22 cellular contexts compared by ENCODE assay signal in the genomic region with DNA sequence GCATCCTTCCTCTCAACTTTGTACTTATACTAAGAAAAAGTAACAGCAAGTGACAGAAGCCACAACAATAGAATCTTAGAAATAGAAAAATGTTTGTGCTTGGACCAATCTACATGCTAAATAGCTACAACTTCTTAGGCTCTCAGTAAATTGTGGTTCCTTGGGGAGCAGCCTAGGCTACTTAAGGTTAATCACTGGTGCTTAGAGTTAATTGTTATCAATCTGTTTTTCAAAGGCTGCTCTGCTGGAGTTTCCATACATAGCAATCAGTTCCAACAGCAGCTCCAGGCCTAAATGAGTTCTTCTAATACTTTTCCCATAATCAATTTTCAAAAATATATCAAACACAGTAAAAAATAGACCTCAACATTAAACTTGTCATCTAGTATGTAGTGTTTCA.
DNase-seq lines count a peak whose midpoint lies in the region; FAIRE-seq and TF ChIP-seq lines count a peak whose summit lies in the region.
"Had no signal": no experiment of that assay in that cellular context is flagged by ENCODE, and none has a peak within 500 bp of the region (broad histone marks: within the 10 kb centered on the region; RNA-seq: fewer than 3 reads in every experiment).

No MANE protein-coding gene starts in this region.

- H3K79me2 ChIP-seq in H1 (ENCODE audit: control insufficient read depth in 1 of 2, insufficient read depth in 2 of 2, low read length in 2 of 2) = no peaks in the 10 kb centered on the region

- peak overlapping the region; percentile 15 to 52; a peak in 3 of 4 replicates for H3K4me2 ChIP-seq in H1 (ENCODE audit: insufficient read depth in 1 of 2, low read depth in 2 of 2, low read length in 2 of 2)
- H3K4me2 ChIP-seq: BLaER1 treated with 17β-estradiol and CSF1 and Interleukin-3, amounts not matched to agents 10 nM and 100 nM had no signal

- no peak for TF ChIP-seq RAD21 in H1 (IDR thresholded peaks at IDR 0.05 in 1 of 2, conservative IDR thresholded peaks at IDR 0.05 in 1 of 2; ENCODE audit: low read depth in 2 of 2, low read length in 2 of 2)

- peak overlapping the region; percentile 34; the same call in 1 of the 2 replicates for H3K27ac ChIP-seq in HUES6 (ENCODE audit: low read depth, low read length)
- H3K27ac ChIP-seq in H1 (ENCODE audit: low read depth, low read length) = no peak overlapping the region
- H3K27ac ChIP-seq in iPS-20b (ENCODE audit: low read length) = no peak overlapping the region
- H3K27ac ChIP-seq: BLaER1 treated with 17β-estradiol and CSF1 and Interleukin-3, amounts not matched to agents 10 nM and 100 nM; Peyer's patch; SJCRH30 had no signal

- H4K20me1 ChIP-seq in H1 (replicated peaks in 1 of 2; ENCODE audit: control insufficient read depth in 1 of 2, insufficient read depth in 2 of 2, low read length in 2 of 2) = peaks cover 1 to 2% of the 10 kb centered on the region in 2 experiments
- H4K20me1 ChIP-seq: BLaER1 treated with 17β-estradiol and CSF1 and Interleukin-3, amounts not matched to agents 10 nM and 100 nM had no signal

- TF ChIP-seq CTCF in H1 (IDR thresholded peaks at IDR 0.05; ENCODE audit: control extremely low read depth in 1 of 3, insufficient read depth in 1 of 3, low read depth in 1 of 3, low read length in 3 of 3) = no peak

- H4K91ac ChIP-seq in H1 (replicated peaks; ENCODE audit: insufficient read length, low read length) = no peak overlapping the region

- H3K27me3 ChIP-seq in HUES6 (ENCODE audit: control insufficient read depth, insufficient read depth, low read length) (peaks cover 58% of the 10 kb centered on the region), H1 (replicated peaks in 1 of 4; ENCODE audit: control insufficient read depth in 3 of 4, extremely low read depth in 1 of 4, insufficient read depth in 3 of 4, low read length in 3 of 4) (peaks cover 28 to 49% (median 43%) of the 10 kb centered on the region in 4 experiments), iPS-20b (ENCODE audit: insufficient read depth, low read length) (peaks cover 69% of the 10 kb centered on the region)
- H3K27me3 ChIP-seq: BLaER1 treated with 17β-estradiol and CSF1 and Interleukin-3, amounts not matched to agents 10 nM and 100 nM; Peyer's patch; SJCRH30 had no signal

- H3K23ac ChIP-seq in H1 (ENCODE audit: insufficient read length) = no peak overlapping the region

- H3K9ac ChIP-seq in HUES6 (ENCODE audit: low read length) = no peak overlapping the region
- no peak overlapping the region for H3K9ac ChIP-seq in H1 (replicated peaks in 1 of 4; ENCODE audit: extremely low read depth in 1 of 4, low read depth in 3 of 4, low read length in 3 of 4)
- no peak overlapping the region for H3K9ac ChIP-seq in iPS-20b (ENCODE audit: low read depth, low read length)
- H3K9ac ChIP-seq: BLaER1 treated with 17β-estradiol and CSF1 and Interleukin-3, amounts not matched to agents 10 nM and 100 nM had no signal

- POLR2A ChIA-PET in H1 (lab: Charles Lee; ENCODE audit: partially characterized antibody) = no interaction called here

- no peak overlapping the region for H2BK5ac ChIP-seq in H1 (ENCODE audit: low read depth, low read length)

- DNase-seq in D341Med (ENCODE audit: low spot score) (peak; percentile 30), H1 (ENCODE audit: low read depth in 1 of 2, low spot score in 2 of 2) (no peak), NCI-H2107 treated with DMSO at 0.1 percent for 48 hours (lab: John Stamatoyannopoulos, UW; ENCODE audit: unreplicated experiment) (no peak), foreskin melanocyte (no peak), H54 (ENCODE audit: insufficient read length, low spot score) (no peak)
- DNase-seq: 8988T; Caco-2; CD4-positive, alpha-beta memory T cell; GDM1; Karpas-422; MV-4-11; NCI-H1105 treated with DMSO at 0.1 percent for 48 hours; NCI-H1694; NCI-H2081 treated with DMSO at 0.1 percent for 48 hours; Peyer's patch; SJCRH30; T-cell had no signal

- no peak overlapping the region for H2BK15ac ChIP-seq in H1 (ENCODE audit: low read length)

- no peak overlapping the region for H2AK5ac ChIP-seq in H1 (ENCODE audit: low read depth, low read length)

- no peak overlapping the region; the same call in 1 of the 2 replicates for H3K18ac ChIP-seq in H1 (ENCODE audit: extremely low read depth, low read length)

- H3K23me2 ChIP-seq in H1 (ENCODE audit: low read depth, low read length) = no peaks in the 10 kb centered on the region

- TF ChIP-seq POLR2A in H1 (IDR thresholded peaks at IDR 0.05; ENCODE audit: control extremely low read depth in 1 of 2, low read depth in 2 of 2, low read length in 2 of 2) (no peak), H54 (IDR thresholded peaks at IDR 0.05; ENCODE audit: low read depth, low read length) (no peak)

- peak overlapping the region; percentile 38 for H3K4me3 ChIP-seq in HUES6 (ENCODE audit: low read depth, low read length)
- peak overlapping the region in 1 of 4 experiments; percentile 32; a peak in 2 of 8 replicates for H3K4me3 ChIP-seq in H1 (ENCODE audit: extremely low read depth in 1 of 4, insufficient read depth in 2 of 4, low read depth in 3 of 4, low read length in 4 of 4)
- H3K4me3 ChIP-seq in iPS-20b (ENCODE audit: low read length) = peak overlapping the region; percentile 47
- H3K4me3 ChIP-seq: BLaER1 treated with 17β-estradiol and CSF1 and Interleukin-3, amounts not matched to agents 10 nM and 100 nM; Peyer's patch; SJCRH30 had no signal

- 0 out of 2 replicates have a peak overlapping the region, but pooled peaks have one; percentile 22 for H2BK20ac ChIP-seq in H1 (ENCODE audit: low read length)

- H3K79me1 ChIP-seq in H1 (ENCODE audit: low read depth, low read length) = no peaks in the 10 kb centered on the region

- no peak overlapping the region for H3K56ac ChIP-seq in H1 (replicated peaks; ENCODE audit: insufficient read length, low read depth, low read length)

- CTCF ChIA-PET in H1 (lab: Charles Lee; ENCODE audit: partially characterized antibody) = interaction anchor here (0.6 to 1.6 kb wide), 3 partner anchors 10 to 29 kb away, joined by 3 to 5 read pairs (median 4); no protein-coding TSS in a partner anchor

- no peaks in the 10 kb centered on the region for H3K9me3 ChIP-seq in HUES6 (ENCODE audit: control insufficient read depth, insufficient read depth, low read depth, low read length)
- H3K9me3 ChIP-seq in H1 (ENCODE audit: insufficient read depth in 2 of 2, low read depth in 1 of 2, low read length in 1 of 2) = no peaks in the 10 kb centered on the region
- no peaks in the 10 kb centered on the region for H3K9me3 ChIP-seq in iPS-20b (ENCODE audit: insufficient read depth, low read depth, low read length)
- H3K9me3 ChIP-seq: BLaER1 treated with 17β-estradiol and CSF1 and Interleukin-3, amounts not matched to agents 10 nM and 100 nM; Caco-2; Peyer's patch had no signal

- H2AFZ ChIP-seq in H1 (ENCODE audit: low read length) = no peak overlapping the region

- no peaks in the 10 kb centered on the region for H3K36me3 ChIP-seq in HUES6 (ENCODE audit: control insufficient read depth, insufficient read depth, low read length)
- H3K36me3 ChIP-seq in H1 (ENCODE audit: control insufficient read depth in 2 of 4, insufficient read depth in 4 of 4, low read length in 3 of 4) = no peaks in the 10 kb centered on the region
- H3K36me3 ChIP-seq in iPS-20b (ENCODE audit: insufficient read depth, low read depth, low read length) = no peaks in the 10 kb centered on the region
- H3K36me3 ChIP-seq: BLaER1 treated with 17β-estradiol and CSF1 and Interleukin-3, amounts not matched to agents 10 nM and 100 nM; Peyer's patch; SJCRH30 had no signal

- H3K4me1 ChIP-seq in HUES6 (ENCODE audit: control insufficient read depth, insufficient read depth, low read length) = peaks cover 33% of the 10 kb centered on the region
- peaks cover 0 to 8% (median 6%) of the 10 kb centered on the region in 4 experiments; a peak in 4 of 7 replicates for H3K4me1 ChIP-seq in H1 (replicated peaks in 1 of 4; ENCODE audit: control insufficient read depth in 3 of 4, insufficient read depth in 4 of 4, low read length in 3 of 4)
- peaks cover 43% of the 10 kb centered on the region for H3K4me1 ChIP-seq in iPS-20b (ENCODE audit: insufficient read depth, low read length)
- H3K4me1 ChIP-seq: BLaER1 treated with 17β-estradiol and CSF1 and Interleukin-3, amounts not matched to agents 10 nM and 100 nM; Caco-2; Peyer's patch had no signal

- no peak for FAIRE-seq in H1 (lab: Jason Lieb, UNC)
- no peak for FAIRE-seq in H54 (lab: Jason Lieb, UNC)
- FAIRE-seq: GM19239, HTR-8/SVneo had no signal

- no peak overlapping the region for H2BK120ac ChIP-seq in H1 (replicated peaks; ENCODE audit: low read depth, low read length)

- peak overlapping the region; percentile 69 for H2BK12ac ChIP-seq in H1 (ENCODE audit: low read depth, low read length)

- H3K4ac ChIP-seq in H1 (replicated peaks; ENCODE audit: insufficient read length, low read depth, low read length) = no peak overlapping the region

- no peak overlapping the region for H4K5ac ChIP-seq in H1 (ENCODE audit: insufficient read length, low read depth, low read length)

- H4K8ac ChIP-seq in H1 (ENCODE audit: extremely low read depth, insufficient read depth, low read length) = no peak overlapping the region

- H3K14ac ChIP-seq in H1 (ENCODE audit: insufficient read length) = no peak overlapping the region

- peak in 1 of 2 experiments; percentile 50; a peak in 1 of 3 replicates for TF ChIP-seq EP300 in H1 (IDR thresholded peaks at IDR 0.05; ENCODE audit: borderline replicate concordance in 1 of 2, low read depth in 2 of 2, low read length in 2 of 2)

TF ChIP-seq in H1, 55 proteins besides CTCF, POLR2A, EP300 and RAD21 (continues in another document):
- no peak for TF ChIP-seq KDM5A (IDR thresholded peaks at IDR 0.05; ENCODE audit: low read length)
- no peak for TF ChIP-seq BACH1 (IDR thresholded peaks at IDR 0.05; ENCODE audit: low read length)
- 0 out of 2 replicates have a peak, but pooled peaks have one; percentile 10 for TF ChIP-seq TCF12 (IDR thresholded peaks at IDR 0.05; ENCODE audit: low read depth, low read length)
- TF ChIP-seq SUZ12 (IDR thresholded peaks at IDR 0.05; ENCODE audit: low read length) = no peak
- no peak for TF ChIP-seq HDAC6 (IDR thresholded peaks at IDR 0.05; ENCODE audit: low read depth, low read length)
- TF ChIP-seq SP1 (IDR thresholded peaks at IDR 0.05; ENCODE audit: low read depth, low read length) = 0 out of 2 replicates have a peak, but pooled peaks have one; percentile 20
